3 cellular contexts compared by ENCODE assay signal in the genomic region with DNA sequence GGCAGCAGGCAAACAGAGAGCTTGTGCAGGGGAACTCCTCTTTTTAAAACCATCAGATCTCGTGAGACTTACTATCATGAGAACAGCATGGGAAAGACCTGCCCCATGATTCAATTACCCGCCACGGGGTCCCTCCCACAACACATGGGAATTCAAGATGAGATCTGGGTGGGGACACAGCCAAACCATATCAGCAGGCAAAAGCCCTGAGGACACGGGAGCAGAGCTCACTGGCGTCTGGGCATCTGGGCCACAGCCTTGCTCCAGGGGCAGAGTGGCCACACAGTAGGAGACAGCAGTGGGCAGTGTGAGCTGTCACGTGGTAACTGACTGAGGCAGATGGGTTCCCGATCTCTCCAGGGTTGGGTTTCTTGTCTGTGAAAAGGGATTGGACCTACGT. TPM values are rescaled to one million over a fixed set of nuclear protein-coding genes. Genes with fewer than 3 reads are reported as not detected.
"Had no signal": no experiment of that assay in that cellular context is flagged by ENCODE, and none has a peak within 500 bp of the region (broad histone marks: within the 10 kb centered on the region; RNA-seq: fewer than 3 reads in every experiment).

No MANE protein-coding gene starts in this region.

RNA-seq across cellular contexts. Expression of gene EFCAB12, which starts 42.9 kb away (rescaled TPM):
- total RNA-seq: gastrocnemius medialis, lower leg skin, urinary bladder had no signal
